In the genomic region with DNA sequence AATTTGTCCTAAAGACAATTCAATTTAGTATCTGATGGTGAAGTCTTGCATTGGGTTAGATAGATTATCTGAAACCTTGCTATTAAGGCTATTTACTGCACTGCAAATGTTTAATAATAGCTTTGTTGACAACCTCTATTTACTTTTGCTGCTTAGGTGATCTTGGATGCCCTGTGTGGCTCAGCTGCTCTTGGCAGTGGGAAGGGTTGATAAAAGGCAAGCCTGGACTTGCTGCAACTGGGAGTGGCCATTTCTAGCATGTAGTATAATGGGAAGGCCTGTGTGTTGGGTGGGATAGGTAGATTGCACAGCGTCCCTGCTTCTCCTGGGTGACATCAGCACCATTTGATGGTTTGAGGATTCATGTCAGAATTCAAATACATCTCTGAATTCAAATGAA, we compare ENCODE assay signal across 8 cellular contexts. TPM values are rescaled to one million over a fixed set of nuclear protein-coding genes. Genes with fewer than 3 reads are reported as not detected.
DNase-seq lines count a peak whose midpoint lies in the region; ATAC-seq and TF ChIP-seq lines count a peak whose summit lies in the region.

No MANE protein-coding gene starts in this region.

- TF ChIP-seq CTCF in body of pancreas (IDR thresholded peaks at IDR 0.05) = no peak
- no peak for TF ChIP-seq CTCF in nephron progenitor cell (IDR thresholded peaks at IDR 0.05)

- H3K9me3 Mint-ChIP-seq in activated CD4-positive, alpha-beta T cell treated with anti-CD3 and anti-CD28 coated beads for 36 hours (ENCODE audit: low read depth) = no peaks in the 10 kb centered on the region
- no peaks in the 10 kb centered on the region for H3K9me3 Mint-ChIP-seq in nephron progenitor cell

- H3K9me3 ChIP-seq in body of pancreas = no peaks in the 10 kb centered on the region

- H3K4me3 Mint-ChIP-seq in activated CD4-positive, alpha-beta T cell treated with anti-CD3 and anti-CD28 coated beads for 36 hours = no peak overlapping the region
- H3K4me3 Mint-ChIP-seq in nephron progenitor cell = no peak overlapping the region

- WGBS in body of pancreas, 2 donors = 30 to 52% methylated on average over 1 of the region's 1 CpG

- no peak overlapping the region for H3K27ac Mint-ChIP-seq in activated CD4-positive, alpha-beta T cell treated with anti-CD3 and anti-CD28 coated beads for 36 hours
- no peak overlapping the region for H3K27ac Mint-ChIP-seq in nephron progenitor cell

- POLR2A ChIA-PET in activated CD4-positive, alpha-beta T cell treated with anti-CD3 and anti-CD28 coated beads for 36 hours (lab: Charles Lee) = no interaction called here

- ATAC-seq in body of pancreas (peak; percentile 45), GM21528 (IDR thresholded peaks at IDR 0.05; ENCODE audit: low FRiP score, unreplicated experiment) (no peak)
- no peak for ATAC-seq in activated CD4-positive, alpha-beta T cell treated with anti-CD3 and anti-CD28 coated beads for 36 hours

- peaks cover 2% of the 10 kb centered on the region for H3K36me3 Mint-ChIP-seq in activated CD4-positive, alpha-beta T cell treated with anti-CD3 and anti-CD28 coated beads for 36 hours (ENCODE audit: low read depth)
- H3K36me3 Mint-ChIP-seq in nephron progenitor cell (ENCODE audit: low read depth) = no peaks in the 10 kb centered on the region

- H3K36me3 ChIP-seq in body of pancreas (replicated peaks in 1 of 2; ENCODE audit: insufficient read depth in 1 of 2, low read depth in 2 of 2) = no peaks in the 10 kb centered on the region

- H3K4me1 ChIP-seq in body of pancreas = no peaks in the 10 kb centered on the region

- intact Hi-C loops in body of pancreas (cut with DNase I) = loop anchor here (10.0 kb wide), 2 partner anchors 53 to 177 kb away; a partner anchor contains a TSS
- intact Hi-C loops in activated CD4-positive, alpha-beta T cell treated with anti-CD3 and anti-CD28 coated beads for 36 hours (cut with DNase I, micrococcal nuclease) = loop anchor here (5.0 to 10.0 kb wide), 2 partner anchors 113 to 175 kb away; no protein-coding TSS in a partner anchor

- CTCF ChIA-PET in activated CD4-positive, alpha-beta T cell treated with anti-CD3 and anti-CD28 coated beads for 36 hours (lab: Charles Lee) = interaction anchor here (1.0 kb wide), 1 partner anchor 20 kb away, joined by 3 read pairs; no protein-coding TSS in a partner anchor

- H3K4me3 ChIP-seq in body of pancreas = no peak overlapping the region

- no peak overlapping the region for H3K27ac ChIP-seq in body of pancreas

- H3K4me1 Mint-ChIP-seq in activated CD4-positive, alpha-beta T cell treated with anti-CD3 and anti-CD28 coated beads for 36 hours = peaks cover 19% of the 10 kb centered on the region
- peaks cover 5% of the 10 kb centered on the region for H3K4me1 Mint-ChIP-seq in nephron progenitor cell

- peak; percentile 8 for DNase-seq in EL
- peak; percentile 45 for DNase-seq in NCI-H1694 treated with DMSO at 0.1 percent for 48 hours (lab: John Stamatoyannopoulos, UW)
- DNase-seq in body of pancreas = peak; percentile 26 to 69 (median 40)
- peak; percentile 86 for DNase-seq in myocyte (ENCODE audit: low read depth)
- no peak for DNase-seq in activated CD4-positive, alpha-beta T cell treated with anti-CD3 and anti-CD28 coated beads for 36 hours
- no peak for DNase-seq in nephron progenitor cell
- DNase-seq in nucleus accumbens (lab: John Stamatoyannopoulos, UW) = no peak

- no peaks in the 10 kb centered on the region for H3K27me3 ChIP-seq in body of pancreas

- H3K27me3 Mint-ChIP-seq in activated CD4-positive, alpha-beta T cell treated with anti-CD3 and anti-CD28 coated beads for 36 hours = no peaks in the 10 kb centered on the region
- no peaks in the 10 kb centered on the region for H3K27me3 Mint-ChIP-seq in nephron progenitor cell (ENCODE audit: low read depth, poor library complexity)

- TF ChIP-seq POLR2A in body of pancreas (IDR thresholded peaks at IDR 0.05) = no peak

RNA-seq across cellular contexts. Expression of a gene that starts 49.1 kb away (rescaled TPM):
- 1 to 10 TPM in 1 of 2 donors, under 1 TPM in 1; 0.66 to 1.6 TPM for total RNA-seq in body of pancreas
- total RNA-seq in myocyte = 2.3 and 2.9 TPM in 2 replicates
- 4.4 TPM for polyA plus RNA-seq in myocyte (2012)
- 1 to 10 TPM; 3.9 to 5.2 TPM for total RNA-seq in activated CD4-positive, alpha-beta T cell treated with anti-CD3 and anti-CD28 coated beads for 36 hours

Comparison
In these comparisons a context has a peak if more than half of its experiments do, and no peak if none do; other contexts are left out.
1. DNase-seq: peak in EL (single experiment), NCI-H1694 treated with DMSO at 0.1 percent for 48 hours (single experiment), body of pancreas (4 of 4) and myocyte (single experiment); none in activated CD4-positive, alpha-beta T cell treated with anti-CD3 and anti-CD28 coated beads for 36 hours (single experiment), nephron progenitor cell (single experiment) and nucleus accumbens (0 of 56).